Comparison of ENCODE assay signal across 8 cellular contexts in genomic region chr19:36850646-36851442, GRCh38. TPM values are rescaled to one million over a fixed set of nuclear protein-coding genes. Genes with fewer than 3 reads are reported as not detected.
DNase-seq lines count a peak whose midpoint lies in the region; ATAC-seq and TF ChIP-seq lines count a peak whose summit lies in the region.

ZNF345 (plus strand) TSS chr19:36850876; CDS start chr19:36876831, 25,955 bp downstream.

- DNase-seq in GM12865 (ENCODE audit: low read depth) (peak; percentile 95), NCI-H1436 (lab: John Stamatoyannopoulos, UW) (peak; percentile 93), T follicular helper cell (ENCODE audit: low read depth) (peak; percentile 82), amniotic stem cell (lab: John Stamatoyannopoulos, UW) (peak; percentile 90), left cardiac atrium (peak; percentile 93), posterior cingulate gyrus (peak; percentile 84 to 98 (median 91)), type B pancreatic cell (ENCODE audit: extremely low spot score, unreplicated experiment) (peak; percentile 87)

- peaks cover 14% of the 10 kb centered on the region for H3K9me3 Mint-ChIP-seq in type B pancreatic cell

- H3K27ac Mint-ChIP-seq in type B pancreatic cell = no peak within 1 kb of the TSS

- TF ChIP-seq CTCF in GM12865 (IDR thresholded peaks at IDR 0.05; ENCODE audit: insufficient read depth, low read depth, low read length, missing control alignments) = no peak
- no peak for TF ChIP-seq CTCF in type B pancreatic cell (conservative IDR thresholded peaks at IDR 0.05)

- H3K27me3 Mint-ChIP-seq in type B pancreatic cell = no peaks in the 10 kb centered on the region

- no peaks in the 10 kb centered on the region for H3K4me1 Mint-ChIP-seq in type B pancreatic cell (ENCODE audit: unreplicated experiment)

- H3K36me3 Mint-ChIP-seq in type B pancreatic cell = peaks cover 31% of the 10 kb centered on the region

- peak; percentile 82 for ATAC-seq in HG02678 (IDR thresholded peaks at IDR 0.05; ENCODE audit: unreplicated experiment)
- peak; percentile 97 to 98 for ATAC-seq in left cardiac atrium

- intact Hi-C loops in left cardiac atrium (cut with DNase I) = no loop called here
- intact Hi-C loops in posterior cingulate gyrus (cut with DNase I) = loop anchor here (1.0 to 10.0 kb wide), 3 partner anchors 13 to 164 kb away; partner anchors contain the start of genes ZNF567, ZNF568, ZNF790 and ZNF829

- no peak within 1 kb of the TSS for H3K4me3 Mint-ChIP-seq in type B pancreatic cell

- H3K4me3 ChIP-seq in GM12865 (ENCODE audit: low read depth, low read length) = peak within 1 kb of the TSS; percentile 90

RNA-seq across cellular contexts. Expression of gene ZNF345, which starts in this region (rescaled TPM):
- total RNA-seq in left cardiac atrium = 1 to 10 TPM; 3.0 to 4.5 TPM
- total RNA-seq in type B pancreatic cell (ENCODE audit: low replicate concordance) = 10.9 and 12.5 TPM in 2 replicates

Comparison
In these comparisons a context has a peak if more than half of its experiments do, and no peak if none do; other contexts are left out.
1. Peak in every context shown above with its lines: DNase-seq, ATAC-seq and H3K4me3 ChIP-seq.